24 cellular contexts compared by ENCODE assay signal in genomic region chr7:12893292-12893691, GRCh38.
"Had no signal": no experiment of that assay in that cellular context is flagged by ENCODE, and none has a peak within 500 bp of the region (broad histone marks: within the 10 kb centered on the region; RNA-seq: fewer than 3 reads in every experiment).

No MANE protein-coding gene starts in this region.

- H3K36me3 ChIP-seq: adrenal gland, esophagus squamous epithelium, spleen, suprapubic skin, tibial artery, upper lobe of right lung had no signal

- H3K27ac ChIP-seq: adrenal gland, esophagus squamous epithelium, spleen, suprapubic skin, tibial artery, upper lobe of right lung had no signal

- FAIRE-seq: kidney had no signal

- DNase-seq: activated CD4-positive, alpha-beta memory T cell treated with anti-CD3 and anti-CD28 coated beads for 36 hours; activated CD4-positive, alpha-beta T cell treated with anti-CD3 and anti-CD28 coated beads, Interleukin-2, amount 10 ng/mL, durations not matched to agents 24 days and 14 days; activated CD4-positive, CD25-positive, alpha-beta regulatory T cell treated with anti-CD3 and anti-CD28 coated beads, Interleukin-2, amount 50 U/mL, for 72 hours; activated CD8-positive, alpha-beta memory T cell treated with anti-CD3 and anti-CD28 coated beads, Interleukin-2, amount 50 U/mL, for 4 hours; activated effector memory CD4-positive, alpha-beta T cell treated with anti-CD3 and anti-CD28 coated beads, Interleukin-2, amount 50 U/mL, for 16 hours; activated naive CD4-positive, alpha-beta T cell treated with anti-CD3 and anti-CD28 coated beads for 36 hours; activated naive CD8-positive, alpha-beta T cell treated with anti-CD3 and anti-CD28 coated beads for 36 hours; activated T-cell treated with anti-CD3 and anti-CD28 coated beads, Interleukin-2, amount 50 U/mL, for 1 hour; adrenal gland; aorta; endodermal cell; esophagus squamous epithelium; head of caudate nucleus; hippocampal formation; kidney; left colon; posterior cingulate gyrus; right cardiac atrium; spleen; stimulated activated naive CD4-positive, alpha-beta T cell; T-helper 2 cell; tibial artery; upper lobe of right lung had no signal

- H3K4me3 ChIP-seq: adrenal gland, esophagus squamous epithelium, spleen, suprapubic skin, tibial artery, upper lobe of right lung had no signal

- H3K4me1 ChIP-seq: adrenal gland, spleen, upper lobe of right lung had no signal

- H3K9me3 ChIP-seq: adrenal gland, esophagus squamous epithelium, spleen, suprapubic skin, tibial artery, upper lobe of right lung had no signal

- H3K27me3 ChIP-seq: adrenal gland, esophagus squamous epithelium, spleen, suprapubic skin, tibial artery, upper lobe of right lung had no signal
